ENCODE assay signal across 20 cellular contexts in the genomic region with DNA sequence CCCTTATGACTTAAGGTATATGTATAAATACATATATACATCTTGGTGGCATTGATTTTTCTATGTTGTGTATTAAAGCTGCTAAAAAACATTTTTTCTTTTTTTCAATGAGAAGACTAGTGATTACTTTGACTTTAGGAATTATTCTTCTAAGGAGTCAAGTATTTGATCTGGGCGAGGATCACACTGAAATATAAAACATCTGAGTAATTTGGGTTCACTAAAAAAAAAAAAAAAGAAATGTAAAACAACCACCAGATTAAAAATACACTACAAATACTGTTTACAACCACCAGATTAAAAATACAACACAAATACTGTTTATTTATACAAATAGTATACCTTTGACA. TPM values are rescaled to one million over a fixed set of nuclear protein-coding genes. Genes with fewer than 3 reads are reported as not detected.
DNase-seq lines count a peak whose midpoint lies in the region; ATAC-seq and TF ChIP-seq lines count a peak whose summit lies in the region.
"Had no signal": no experiment of that assay in that cellular context is flagged by ENCODE, and none has a peak within 500 bp of the region (broad histone marks: within the 10 kb centered on the region; RNA-seq: fewer than 3 reads in every experiment).

No MANE protein-coding gene starts in this region.

- H3K9me3 Mint-ChIP-seq in CD14-positive monocyte = no peaks in the 10 kb centered on the region
- H3K9me3 Mint-ChIP-seq: activated naive CD8-positive, alpha-beta T cell treated with anti-CD3 and anti-CD28 coated beads for 36 hours; activated T-helper 1 cell treated with anti-CD3 and anti-CD28 coated beads, Interleukin-12 subunit alpha, Interleukin-12 subunit beta, Interleukin-2, Interleukin-4 antibody, amounts not matched to agents 30 ng/mL and 10 ng/mL and 1 ng/mL, durations not matched to agents 14 hours and 24 hours and 36 hours had no signal

- DNase-seq in CD14-positive monocyte (ENCODE audit: low spot score) (no peak), PC-9 (no peak), fibroblast of peridontal ligament (ENCODE audit: extremely low read depth) (peak; percentile 30), activated gamma-delta T cell treated with Interleukin-2 at 50 U/mL for 16 hours (no peak)
- DNase-seq: activated CD4-positive, alpha-beta T cell treated with anti-CD3 and anti-CD28 coated beads for 4 hours; activated naive CD8-positive, alpha-beta T cell treated with anti-CD3 and anti-CD28 coated beads for 36 hours; C1 segment of cervical spinal cord; NCI-H187; nephron progenitor cell; sigmoid colon; SK-N-SH; T-helper 2 cell had no signal

- no peaks in the 10 kb centered on the region for H3K9me2 ChIP-seq in PC-9 (ENCODE audit: insufficient read depth)
- H3K9me2 ChIP-seq: SK-N-SH had no signal

- H3K36me3 ChIP-seq in PC-9 (ENCODE audit: low read depth) = no peaks in the 10 kb centered on the region
- H3K36me3 ChIP-seq in skeletal muscle satellite cell (ENCODE audit: insufficient read depth, low read length) = peaks cover 11% of the 10 kb centered on the region
- H3K36me3 ChIP-seq in gastroesophageal sphincter = peaks cover 0 to 19% of the 10 kb centered on the region in 2 donors

- TF ChIP-seq POLR2A in gastroesophageal sphincter (IDR thresholded peaks at IDR 0.05) = no peak

- CTCF ChIA-PET in PC-9 (lab: Charles Lee) = no interaction called here

- H3K27ac ChIP-seq in PC-9 = peak overlapping the region; percentile 99; the same call in 1 of the 2 replicates
- H3K27ac ChIP-seq in gastroesophageal sphincter = no peak overlapping the region
- H3K27ac ChIP-seq: parathyroid adenoma, sigmoid colon had no signal

- no peaks in the 10 kb centered on the region for H3K9me3 ChIP-seq in PC-9 (ENCODE audit: insufficient read depth, low read depth)
- no peaks in the 10 kb centered on the region for H3K9me3 ChIP-seq in skeletal muscle satellite cell (replicated peaks; ENCODE audit: low read length)
- no peaks in the 10 kb centered on the region for H3K9me3 ChIP-seq in gastroesophageal sphincter
- H3K9me3 ChIP-seq: sigmoid colon, SK-N-SH had no signal

- H3K27me3 Mint-ChIP-seq in CD14-positive monocyte (ENCODE audit: low read depth in 3 of 3) = no peaks in the 10 kb centered on the region
- H3K27me3 Mint-ChIP-seq: activated CD8-positive, alpha-beta memory T cell treated with anti-CD3 and anti-CD28 coated beads, Interleukin-2, amount 10 ng/mL, durations not matched to agents 7 days and 5 days; activated naive CD8-positive, alpha-beta T cell treated with anti-CD3 and anti-CD28 coated beads for 36 hours had no signal

- H3K4me1 ChIP-seq in PC-9 (replicated peaks; ENCODE audit: insufficient read depth) = peaks cover 32% of the 10 kb centered on the region
- peaks cover 42% of the 10 kb centered on the region for H3K4me1 ChIP-seq in skeletal muscle satellite cell (ENCODE audit: control insufficient read depth, insufficient read depth, low read length)
- H3K4me1 ChIP-seq in gastroesophageal sphincter = peaks cover 4 to 73% (median 15%) of the 10 kb centered on the region in 3 donors

- WGBS in gastroesophageal sphincter (ENCODE audit: low coverage in 1 of 2), 2 donors = 77% methylated on average over 1 of the region's 1 CpG; no CpG with 5 or more reads in 1 of the 2 donors

- TF ChIP-seq CTCF in CD14-positive monocyte (IDR thresholded peaks at IDR 0.05) (no peak), PC-9 (conservative IDR thresholded peaks at IDR 0.05) (no peak), gastroesophageal sphincter (IDR thresholded peaks at IDR 0.05) (no peak)

- H3K4me3 ChIP-seq in PC-9 = no peak overlapping the region
- H3K4me3 ChIP-seq in skeletal muscle satellite cell (ENCODE audit: low read length) = no peak overlapping the region
- no peak overlapping the region for H3K4me3 ChIP-seq in gastroesophageal sphincter
- H3K4me3 ChIP-seq: GM12878, sigmoid colon had no signal

- ATAC-seq in GM21390 (IDR thresholded peaks at IDR 0.05; ENCODE audit: unreplicated experiment) = no peak
- ATAC-seq in gastroesophageal sphincter = no peak
- ATAC-seq: activated CD8-positive, alpha-beta memory T cell treated with anti-CD3 and anti-CD28 coated beads, Interleukin-2, amount 10 ng/mL, durations not matched to agents 7 days and 5 days; GM12878; HepG2 had no signal

- H2AFZ ChIP-seq in PC-9 = no peak overlapping the region
- H2AFZ ChIP-seq: parathyroid adenoma had no signal

- H3K9ac ChIP-seq in skeletal muscle satellite cell (ENCODE audit: low read depth, low read length) = peak overlapping the region; percentile 33
- H3K9ac ChIP-seq: parathyroid adenoma, SK-N-SH had no signal

- no peaks in the 10 kb centered on the region for H3K27me3 ChIP-seq in PC-9 (ENCODE audit: insufficient read depth, low read depth)
- no peaks in the 10 kb centered on the region for H3K27me3 ChIP-seq in skeletal muscle satellite cell (ENCODE audit: control insufficient read depth, insufficient read depth, low read length)
- H3K27me3 ChIP-seq in gastroesophageal sphincter = no peaks in the 10 kb centered on the region
- H3K27me3 ChIP-seq: sigmoid colon had no signal

- H3K4me2 ChIP-seq in PC-9 (no peak overlapping the region), skeletal muscle satellite cell (ENCODE audit: low read length) (no peak overlapping the region)
- H3K4me2 ChIP-seq: SK-N-SH had no signal

- no peak for TF ChIP-seq EP300 in gastroesophageal sphincter (IDR thresholded peaks at IDR 0.05)

- H3K36me3 Mint-ChIP-seq in CD14-positive monocyte = peaks cover 22 to 43% of the 10 kb centered on the region in 2 donors

- no peak overlapping the region for H3K4me3 Mint-ChIP-seq in CD14-positive monocyte
- H3K4me3 Mint-ChIP-seq: activated CD8-positive, alpha-beta memory T cell treated with anti-CD3 and anti-CD28 coated beads, Interleukin-2, amount 10 ng/mL, durations not matched to agents 7 days and 5 days; activated naive CD8-positive, alpha-beta T cell treated with anti-CD3 and anti-CD28 coated beads for 36 hours; activated T-helper 1 cell treated with anti-CD3 and anti-CD28 coated beads, Interleukin-12 subunit alpha, Interleukin-12 subunit beta, Interleukin-2, Interleukin-4 antibody, amounts not matched to agents 30 ng/mL and 10 ng/mL and 1 ng/mL, durations not matched to agents 14 hours and 24 hours and 36 hours; nephron progenitor cell had no signal

- peaks cover 40% of the 10 kb centered on the region for H3K4me1 Mint-ChIP-seq in CD14-positive monocyte

- POLR2A ChIA-PET in PC-9 (lab: Charles Lee; ENCODE audit: unreplicated experiment) = interaction anchor here (0.6 kb wide), 1 partner anchor 9 kb away, joined by 4 read pairs; the partner anchor contains the start of gene UBAP1

- intact Hi-C loops in CD14-positive monocyte (cut with micrococcal nuclease) (no loop called here), PC-9 (cut with micrococcal nuclease; ENCODE audit: unreplicated experiment) (no loop called here)

- peaks cover 76% of the 10 kb centered on the region for H3K79me2 ChIP-seq in PC-9 (ENCODE audit: low read depth)

- peak overlapping the region in 4 of 7 donors; percentile 9 to 84 (median 56) for H3K27ac Mint-ChIP-seq in CD14-positive monocyte
- H3K27ac Mint-ChIP-seq: activated CD8-positive, alpha-beta memory T cell treated with anti-CD3 and anti-CD28 coated beads, Interleukin-2, amount 10 ng/mL, durations not matched to agents 7 days and 5 days; activated T-helper 1 cell treated with anti-CD3 and anti-CD28 coated beads, Interleukin-12 subunit alpha, Interleukin-12 subunit beta, Interleukin-2, Interleukin-4 antibody, amounts not matched to agents 30 ng/mL and 10 ng/mL and 1 ng/mL, durations not matched to agents 14 hours and 24 hours and 36 hours; nephron progenitor cell had no signal

- BruUV-seq in PC-9 (replicated peaks; lab: Mats Ljungman, UMichigan) = no TSS peak

- peaks cover 4% of the 10 kb centered on the region for H4K20me1 ChIP-seq in PC-9 (ENCODE audit: insufficient read depth)

- H3F3A ChIP-seq in PC-9 (ENCODE audit: insufficient read depth, low read depth) = peaks cover 32% of the 10 kb centered on the region

RNA-seq across cellular contexts. Expression of gene UBAP1, which starts 9.0 kb away (rescaled TPM):
- polyA plus RNA-seq in CD14-positive monocyte = 10 to 100 TPM; 39.2 to 44.5 TPM
- total RNA-seq in PC-9 (2021) (23.7 and 33.8 TPM in 2 replicates), gastroesophageal sphincter (100 to 1,000 TPM in 1 of 4 donors, 10 to 100 TPM in 3; 49.2 to 101 (median 66.8) TPM)
- 29.7 and 31.0 TPM in 2 replicates for total RNA-seq in skeletal muscle satellite cell (2012; rRNA removed)
